ENCODE assay signal across 8 cellular contexts in genomic region chr19:1102407-1103106, GRCh38. TPM values are rescaled to one million over a fixed set of nuclear protein-coding genes. Genes with fewer than 3 reads are reported as not detected.
DNase-seq lines count a peak whose midpoint lies in the region; ATAC-seq, FAIRE-seq and TF ChIP-seq lines count a peak whose summit lies in the region.

No MANE protein-coding gene starts in this region.

- FAIRE-seq in A549 (lab: Jason Lieb, UNC): no peak
- FAIRE-seq in H54 (lab: Jason Lieb, UNC): peak; percentile 15

- peak in 1 of 2 experiments; percentile 94 for DNase-seq in A549 (ENCODE audit: low read depth in 1 of 2, low spot score in 1 of 2)
- peak; percentile 80 for DNase-seq in H54 (ENCODE audit: insufficient read length, low spot score)
- no peak for DNase-seq in WERI-Rb-1
- peak in 1 of 3 donors; percentile 53 for DNase-seq in effector memory CD4-positive, alpha-beta T cell
- no peak for DNase-seq in H7
- DNase-seq in ecto neural progenitor cell (ENCODE audit: low spot score): no peak

- peak; percentile 15 to 31; a peak in 5 of 6 replicates for ATAC-seq in A549

- no peaks in the 10 kb centered on the region for H3K36me3 Mint-ChIP-seq in nephron (ENCODE audit: low read depth)

- H3K9me3 Mint-ChIP-seq in nephron: no peaks in the 10 kb centered on the region

- peak overlapping the region; percentile 78 for H3K4me2 ChIP-seq in A549

- H3K27me3 ChIP-seq in WERI-Rb-1 (ENCODE audit: insufficient read depth, low read depth, severe bottlenecking) (no peaks in the 10 kb centered on the region), H7 (ENCODE audit: control insufficient read depth, insufficient read depth, low read length) (no peaks in the 10 kb centered on the region)
- no peaks in the 10 kb centered on the region for H3K27me3 ChIP-seq in effector memory CD4-positive, alpha-beta T cell (replicated peaks; ENCODE audit: control insufficient read depth, insufficient read depth, low read length, poor library complexity, severe bottlenecking)

- no peak for TF ChIP-seq RAD21 in A549 (conservative IDR thresholded peaks at IDR 0.05 in 1 of 2, IDR thresholded peaks at IDR 0.05 in 1 of 2)

- CTCF ChIA-PET in A549 (lab: Yijun Ruan, JAX): interaction anchor here (0.6 to 3.3 kb wide), 6 partner anchors 9 to 239 kb away, joined by 3 to 14 read pairs (median 3); no protein-coding TSS in a partner anchor

- no peak overlapping the region; the same call in 2 of the 3 replicates for H3K4me3 ChIP-seq in A549
- no peak overlapping the region for H3K4me3 ChIP-seq in WERI-Rb-1 (ENCODE audit: low read depth, low read length)
- no peak overlapping the region for H3K4me3 ChIP-seq in effector memory CD4-positive, alpha-beta T cell (ENCODE audit: insufficient read depth, low read depth, low read length, poor library complexity, severe bottlenecking)
- H3K4me3 ChIP-seq in urinary bladder (ENCODE audit: low read depth, low read length): no peak overlapping the region
- H3K4me3 ChIP-seq in H7 (ENCODE audit: insufficient read depth, low read depth, low read length): no peak overlapping the region

- H3K27ac ChIP-seq in A549 (peak overlapping the region; percentile 90 to 92), WERI-Rb-1 (peak overlapping the region; percentile 33; the same call in 1 of the 2 replicates), urinary bladder (ENCODE audit: low read depth) (peak overlapping the region; percentile 89)
- H3K27ac ChIP-seq in effector memory CD4-positive, alpha-beta T cell (ENCODE audit: insufficient read depth, low read length, poor library complexity, severe bottlenecking): peak overlapping the region; percentile 21

- no peak for TF ChIP-seq CTCF in A549 (IDR thresholded peaks at IDR 0.05)
- TF ChIP-seq CTCF in WERI-Rb-1 (IDR thresholded peaks at IDR 0.05; ENCODE audit: low read depth, low read length): no peak
- no peak for TF ChIP-seq CTCF in nephron (IDR thresholded peaks at IDR 0.05; ENCODE audit: unreplicated experiment in 3 of 3)

- H3K36me3 ChIP-seq in WERI-Rb-1: peaks cover 20% of the 10 kb centered on the region
- H3K36me3 ChIP-seq in effector memory CD4-positive, alpha-beta T cell (ENCODE audit: control insufficient read depth, insufficient read depth, low read length): peaks cover 19% of the 10 kb centered on the region
- peaks cover 4% of the 10 kb centered on the region for H3K36me3 ChIP-seq in urinary bladder (ENCODE audit: insufficient read depth)
- peaks cover 7% of the 10 kb centered on the region for H3K36me3 ChIP-seq in H7 (replicated peaks; ENCODE audit: control insufficient read depth, insufficient read depth, low read length)

- peaks cover 16% of the 10 kb centered on the region for H3K4me1 Mint-ChIP-seq in nephron

- H3K27ac Mint-ChIP-seq in nephron: peak overlapping the region; percentile 78 to 97 (median 95)

- 18% methylated on average over 14 of the region's 16 CpGs for WGBS in A549 (ENCODE audit: missing lambda C conversion rate)
- WGBS in urinary bladder: 48% methylated on average over 16 of the region's 16 CpGs

- POLR2A ChIA-PET in A549 (lab: Yijun Ruan, JAX): interaction anchor here (0.6 to 0.7 kb wide), 2 partner anchors 11 to 98 kb away, joined by 3 to 9 read pairs; no protein-coding TSS in a partner anchor

- TF ChIP-seq EP300 in A549 (IDR thresholded peaks at IDR 0.05): no peak; a peak in 1 of 5 replicates

- peaks cover 65% of the 10 kb centered on the region for H3K4me1 ChIP-seq in A549
- H3K4me1 ChIP-seq in effector memory CD4-positive, alpha-beta T cell (ENCODE audit: control insufficient read depth, insufficient read depth, low read length, poor library complexity, severe bottlenecking): peaks cover 27% of the 10 kb centered on the region
- H3K4me1 ChIP-seq in urinary bladder (ENCODE audit: insufficient read depth): peaks cover 2% of the 10 kb centered on the region

- peaks cover 13% of the 10 kb centered on the region for H3K9me3 ChIP-seq in A549
- peaks cover 2% of the 10 kb centered on the region for H3K9me3 ChIP-seq in WERI-Rb-1 (ENCODE audit: severe bottlenecking)
- no peaks in the 10 kb centered on the region for H3K9me3 ChIP-seq in effector memory CD4-positive, alpha-beta T cell (ENCODE audit: control insufficient read depth, low read length)

- peak overlapping the region; percentile 56 to 61 (median 59) for H3K4me3 Mint-ChIP-seq in nephron

- H3K27me3 Mint-ChIP-seq in nephron (ENCODE audit: low read depth): peaks cover 4% of the 10 kb centered on the region

- no peak for TF ChIP-seq POLR2A in A549 (IDR thresholded peaks at IDR 0.05; ENCODE audit: low read length)
- no peak for TF ChIP-seq POLR2A in H54 (IDR thresholded peaks at IDR 0.05; ENCODE audit: low read depth, low read length)

TF ChIP-seq in A549, 52 proteins besides CTCF, POLR2A, EP300 and RAD21:
- TF ChIP-seq FOSL2 (IDR thresholded peaks at IDR 0.05) (peak; percentile 86), FOSL2 (CRISPR knock-in tag; IDR thresholded peaks at IDR 0.05) (peak; percentile 96), CHD4 (IDR thresholded peaks at IDR 0.05; ENCODE audit: borderline replicate concordance) (no peak), CEBPB (IDR thresholded peaks at IDR 0.05) (peak; percentile 51 to 87; a peak in 3 of 4 replicates), MAX (IDR thresholded peaks at IDR 0.05) (peak; percentile 84), JUNB (IDR thresholded peaks at IDR 0.05) (peak; percentile 81), GATA3 (IDR thresholded peaks at IDR 0.05; ENCODE audit: borderline replicate concordance) (peak; percentile 53; the same call in 1 of the 2 replicates), ESRRA (IDR thresholded peaks at IDR 0.05; ENCODE audit: borderline replicate concordance, low read length) (no peak), BCL3 (IDR thresholded peaks at IDR 0.05) (peak; percentile 34; the same call in 1 of the 3 replicates), USF2 (IDR thresholded peaks at IDR 0.05) (peak; percentile 2; the same call in 1 of the 2 replicates), MAFK (IDR thresholded peaks at IDR 0.05; ENCODE audit: partially characterized antibody) (no peak)
TF ChIP-seq in A549: peak in this region for 7.

RNA-seq across cellular contexts. Expression of gene GPX4, which starts 1.2 kb away (rescaled TPM):
- polyA plus RNA-seq in A549 (2011; rRNA removed) (223 and 248 TPM in 2 replicates), A549 (2017; fragmentation: RNase III; extraction: RNeasy Plus Mini Kit Qiagen cat#74134 plus additional on column Dnase treatment) (370 to 402 TPM (median 394 TPM) in 3 replicates), urinary bladder (452 TPM)
- 768 and 819 TPM in 2 replicates for polyA plus RNA-seq in A549 (2012; cell fraction: cytosol; rRNA removed)
- polyA plus RNA-seq in A549 (2012; cell fraction: nucleus; rRNA removed): 378 and 395 TPM in 2 replicates
- 180 and 195 TPM in 2 replicates for polyA minus RNA-seq in A549 (2011; rRNA and poly(A)+ RNA removed)
- 71.3 TPM for total RNA-seq in urinary bladder
- total RNA-seq in H7 (2014; rRNA removed; shearing (Covaris generic)): 620 and 671 TPM in 2 replicates

RNA-seq across cellular contexts. Expression of gene POLR2E, which starts 7.4 kb away (rescaled TPM):
- 81.0 and 99.6 TPM in 2 replicates for polyA plus RNA-seq in A549 (2011; rRNA removed)
- 346 and 402 TPM in 2 replicates for polyA plus RNA-seq in A549 (2012; cell fraction: cytosol; rRNA removed)
- polyA plus RNA-seq in A549 (2012; cell fraction: nucleus; rRNA removed): 288 and 337 TPM in 2 replicates
- 170 to 181 TPM (median 172 TPM) in 3 replicates for polyA plus RNA-seq in A549 (2017; fragmentation: RNase III; extraction: RNeasy Plus Mini Kit Qiagen cat#74134 plus additional on column Dnase treatment)
- 102 and 159 TPM in 2 replicates for polyA minus RNA-seq in A549 (2011; rRNA and poly(A)+ RNA removed)
- 35.2 TPM for total RNA-seq in urinary bladder
- polyA plus RNA-seq in urinary bladder: 255 TPM
- total RNA-seq in H7 (2014; rRNA removed; shearing (Covaris generic)): 226 and 283 TPM in 2 replicates

RNA-seq across cellular contexts. Expression of gene ARHGAP45, which starts 35.6 kb away (rescaled TPM):
- 0.48 and 1.2 TPM in 2 replicates for polyA plus RNA-seq in A549 (2011; rRNA removed)
- 2.1 and 2.6 TPM in 2 replicates for polyA plus RNA-seq in A549 (2012; cell fraction: cytosol; rRNA removed)
- polyA plus RNA-seq in A549 (2012; cell fraction: nucleus; rRNA removed): 7.8 and 8.6 TPM in 2 replicates
- polyA plus RNA-seq in A549 (2017; fragmentation: RNase III; extraction: RNeasy Plus Mini Kit Qiagen cat#74134 plus additional on column Dnase treatment): 1.5 to 1.9 TPM (median 1.8 TPM) in 3 replicates
- 0.58 and 0.88 TPM in 2 replicates for polyA minus RNA-seq in A549 (2011; rRNA and poly(A)+ RNA removed)
- total RNA-seq in urinary bladder: 5.7 TPM
- polyA plus RNA-seq in urinary bladder: 12.0 TPM
- 46.0 and 48.7 TPM in 2 replicates for total RNA-seq in H7 (2014; rRNA removed; shearing (Covaris generic))

Comparison
In these comparisons a context has a peak if more than half of its experiments do, and no peak if none do; other contexts are left out.
1. H3K27ac ChIP-seq: peak in every context shown above with its lines; median percentile 91 in A549; 89 in urinary bladder; 33 in WERI-Rb-1; 21 in effector memory CD4-positive, alpha-beta T cell.